35 cellular contexts compared by ENCODE assay signal in genomic region chr20:2167122-2167521, GRCh38.
"Had no signal": no experiment of that assay in that cellular context is flagged by ENCODE, and none has a peak within 500 bp of the region (broad histone marks: within the 10 kb centered on the region; RNA-seq: fewer than 3 reads in every experiment).

No MANE protein-coding gene starts in this region.

- H3K27me3 ChIP-seq: adrenal gland, body of pancreas, brain microvascular endothelial cell, breast epithelium had no signal

- H3K9me3 ChIP-seq: adrenal gland, body of pancreas, breast epithelium had no signal

- FAIRE-seq: astrocyte, TTC549 had no signal

- H3K4me3 ChIP-seq: adrenal gland, body of pancreas, breast epithelium had no signal

- H3K36me3 ChIP-seq: adrenal gland, brain microvascular endothelial cell, breast epithelium had no signal

- ATAC-seq: activated CD4-positive, alpha-beta T cell treated with anti-CD3 and anti-CD28 coated beads for 36 hours; activated CD4-positive, CD25-positive, alpha-beta regulatory T cell treated with anti-CD3 and anti-CD28 coated beads, Interleukin-2, amount 50 U/mL, for 24 hours; activated CD8-positive, alpha-beta memory T cell treated with anti-CD3 and anti-CD28 coated beads, Interleukin-2, amount 10 ng/mL, durations not matched to agents 7 days and 5 days; activated CD8-positive, alpha-beta T cell treated with anti-CD3 and anti-CD28 coated beads, Interleukin-2, amount 10 ng/mL, durations not matched to agents 7 days and 5 days; activated naive CD4-positive, alpha-beta T cell treated with anti-CD3 and anti-CD28 coated beads, Interleukin-2, amount 50 U/mL, for 72 hours; activated T-cell treated with anti-CD3 and anti-CD28 coated beads, Interleukin-2, amount 50 U/mL, for 4 hours; activated T-cell treated with anti-CD3 and anti-CD28 coated beads, Interleukin-2, amount 50 U/mL, for 72 hours; activated T-helper 17 cell treated with anti-CD3 and anti-CD28 coated beads, Interleukin-2, amount 50 U/mL, for 72 hours; body of pancreas; T-cell; T-helper 17 cell had no signal

- H3K4me1 ChIP-seq: adrenal gland, body of pancreas, breast epithelium had no signal

- H3K27ac ChIP-seq: adrenal gland, body of pancreas, brain microvascular endothelial cell, breast epithelium, VCaP had no signal

- DNase-seq: activated B cell treated with CpG ODN at 0.5 μM for 24 hours; activated CD4-positive, alpha-beta memory T cell treated with anti-CD3 and anti-CD28 coated beads, Interleukin-2, amount 10 ng/mL, durations not matched to agents 7 days and 5 days; activated CD4-positive, alpha-beta T cell treated with anti-CD3 and anti-CD28 coated beads for 1 hour; activated CD4-positive, alpha-beta T cell treated with anti-CD3 and anti-CD28 coated beads for 36 hours; activated CD4-positive, alpha-beta T cell treated with anti-CD3 and anti-CD28 coated beads for 48 hours; activated CD4-positive, alpha-beta T cell treated with anti-CD3 and anti-CD28 coated beads, Interleukin-2, amount 10 ng/mL, durations not matched to agents 7 days and 5 days; activated CD4-positive, alpha-beta T cell treated with anti-CD3 and anti-CD28 coated beads, Interleukin-2, amount 50 U/mL, for 48 hours; activated CD8-positive, alpha-beta memory T cell treated with anti-CD3 and anti-CD28 coated beads, Interleukin-2, amount 10 ng/mL, durations not matched to agents 7 days and 5 days; activated CD8-positive, alpha-beta memory T cell treated with anti-CD3 and anti-CD28 coated beads, Interleukin-2, amount 50 U/mL, for 48 hours; activated CD8-positive, alpha-beta T cell treated with anti-CD3 and anti-CD28 coated beads, Interleukin-2, amount 10 ng/mL, durations not matched to agents 7 days and 5 days; activated effector memory CD4-positive, alpha-beta T cell treated with anti-CD3 and anti-CD28 coated beads, Interleukin-2, amount 50 U/mL, for 16 hours; activated gamma-delta T cell treated with Interleukin-2 at 50 U/mL for 16 hours; activated naive CD4-positive, alpha-beta T cell; activated naive CD4-positive, alpha-beta T cell treated with anti-CD3 and anti-CD28 coated beads for 36 hours; activated naive CD4-positive, alpha-beta T cell treated with anti-CD3 and anti-CD28 coated beads, Interleukin-2, amount 50 U/mL, for 16 hours; activated naive CD8-positive, alpha-beta T cell treated with anti-CD3 and anti-CD28 coated beads for 36 hours; activated T-cell treated with anti-CD3 and anti-CD28 coated beads, Interleukin-2, amount 50 U/mL, for 1 hour; activated T-cell treated with anti-CD3 and anti-CD28 coated beads, Interleukin-2, amount 50 U/mL, for 4 hours; activated T-cell treated with anti-CD3 and anti-CD28 coated beads, Interleukin-2, amount 50 U/mL, for 72 hours; amniotic stem cell; aorta; body of pancreas; brain microvascular endothelial cell; cerebellar nuclear complex; T-cell; T-helper 17 cell; T1000 had no signal
